8 cellular contexts compared by ENCODE assay signal in genomic region chr1:26162220-26162703, GRCh38. TPM values are rescaled to one million over a fixed set of nuclear protein-coding genes. Genes with fewer than 3 reads are reported as not detected.
DNase-seq lines count a peak whose midpoint lies in the region; ATAC-seq, FAIRE-seq and TF ChIP-seq lines count a peak whose summit lies in the region.

No MANE protein-coding gene starts in this region.

- H3K4me3 ChIP-seq in BLaER1 treated with 17β-estradiol and CSF1 and Interleukin-3, amounts not matched to agents 10 nM and 100 nM = peak overlapping the region; percentile 53 to 68 (median 60)
- peak overlapping the region; percentile 48; the same call in 1 of the 2 replicates for H3K4me3 ChIP-seq in MM.1S (ENCODE audit: low read length)
- no peak overlapping the region for H3K4me3 ChIP-seq in endocrine pancreas (ENCODE audit: control insufficient read depth, insufficient read depth, low read length)
- peak overlapping the region; percentile 50 for H3K4me3 ChIP-seq in neural progenitor cell

- peaks cover 0 to 29% (median 6%) of the 10 kb centered on the region in 11 experiments; a peak in 9 of 22 replicates for H3K27me3 ChIP-seq in BLaER1 treated with 17β-estradiol and CSF1 and Interleukin-3, amounts not matched to agents 10 nM and 100 nM
- H3K27me3 ChIP-seq in MM.1S (replicated peaks; ENCODE audit: insufficient read depth, low read length) (peaks cover 27% of the 10 kb centered on the region), endocrine pancreas (ENCODE audit: control insufficient read depth, insufficient read depth, low read length) (no peaks in the 10 kb centered on the region), neural progenitor cell (peaks cover 73% of the 10 kb centered on the region)

- H3K9ac ChIP-seq in BLaER1 treated with 17β-estradiol and CSF1 and Interleukin-3, amounts not matched to agents 10 nM and 100 nM = peak overlapping the region; percentile 62 to 87 (median 79); a peak in 21 of 22 replicates
- H3K9ac ChIP-seq in MM.1S (ENCODE audit: low read length) (no peak overlapping the region), endocrine pancreas (ENCODE audit: control insufficient read depth, insufficient read depth, low read length) (peak overlapping the region; percentile 39), neural progenitor cell (no peak overlapping the region)

- no peaks in the 10 kb centered on the region for H3K36me3 Mint-ChIP-seq in neural progenitor cell

- H3K4me1 Mint-ChIP-seq in neural progenitor cell = peaks cover 60% of the 10 kb centered on the region

- peak overlapping the region; percentile 93 to 100 (median 97) for H3K4me2 ChIP-seq in BLaER1 treated with 17β-estradiol and CSF1 and Interleukin-3, amounts not matched to agents 10 nM and 100 nM
- H3K4me2 ChIP-seq in MM.1S (ENCODE audit: low read depth, low read length) (peak overlapping the region; percentile 94), neural progenitor cell (peak overlapping the region; percentile 75)

- peak overlapping the region; percentile 80 for H3K4me3 Mint-ChIP-seq in neural progenitor cell

- no peak for ATAC-seq in HG02642 (IDR thresholded peaks at IDR 0.05; ENCODE audit: poor library complexity, unreplicated experiment)
- no peak for ATAC-seq in HG02588 (IDR thresholded peaks at IDR 0.05; ENCODE audit: unreplicated experiment)
- no peak for ATAC-seq in GM18519 (IDR thresholded peaks at IDR 0.05; ENCODE audit: low FRiP score, unreplicated experiment)

- H2AFZ ChIP-seq in MM.1S (ENCODE audit: low read length) (peak overlapping the region; percentile 44), neural progenitor cell (replicated peaks) (peak overlapping the region; percentile 98)

- H4K20me1 ChIP-seq in BLaER1 treated with 17β-estradiol and CSF1 and Interleukin-3, amounts not matched to agents 10 nM and 100 nM = no peaks in the 10 kb centered on the region
- H4K20me1 ChIP-seq in MM.1S (ENCODE audit: insufficient read depth, low read length) (no peaks in the 10 kb centered on the region), neural progenitor cell (ENCODE audit: low read depth) (no peaks in the 10 kb centered on the region)

- peak overlapping the region in 9 of 11 experiments; percentile 50 to 88 (median 83); a peak in 15 of 22 replicates for H3K27ac ChIP-seq in BLaER1 treated with 17β-estradiol and CSF1 and Interleukin-3, amounts not matched to agents 10 nM and 100 nM
- no peak overlapping the region for H3K27ac ChIP-seq in MM.1S (ENCODE audit: low read length)
- H3K27ac ChIP-seq in neural progenitor cell = no peak overlapping the region

- no peak for DNase-seq in MM.1S
- DNase-seq in neural progenitor cell (ENCODE audit: low spot score) = no peak
- DNase-seq in HTR-8/SVneo (ENCODE audit: insufficient read length, low spot score) = no peak

- H3K4me1 ChIP-seq in BLaER1 treated with 17β-estradiol and CSF1 and Interleukin-3, amounts not matched to agents 10 nM and 100 nM = peaks cover 47 to 85% (median 77%) of the 10 kb centered on the region in 10 experiments
- peaks cover 10% of the 10 kb centered on the region for H3K4me1 ChIP-seq in MM.1S (ENCODE audit: low read length)
- no peaks in the 10 kb centered on the region for H3K4me1 ChIP-seq in endocrine pancreas (ENCODE audit: control insufficient read depth, insufficient read depth, low read length)
- H3K4me1 ChIP-seq in neural progenitor cell = peaks cover 52% of the 10 kb centered on the region

- no peaks in the 10 kb centered on the region for H3K9me3 Mint-ChIP-seq in neural progenitor cell

- FAIRE-seq in HTR-8/SVneo (lab: Jason Lieb, UNC) = no peak

- TF ChIP-seq CTCF in MM.1S (IDR thresholded peaks at IDR 0.05; ENCODE audit: low read length) = no peak
- TF ChIP-seq CTCF in neural progenitor cell (IDR thresholded peaks at IDR 0.05) = no peak

- H3K9me3 ChIP-seq in BLaER1 treated with 17β-estradiol and CSF1 and Interleukin-3, amounts not matched to agents 10 nM and 100 nM (replicated peaks in 1 of 11) = no peaks in the 10 kb centered on the region
- H3K9me3 ChIP-seq in MM.1S (replicated peaks; ENCODE audit: insufficient read depth, low read length) = no peaks in the 10 kb centered on the region
- H3K9me3 ChIP-seq in endocrine pancreas (ENCODE audit: control insufficient read depth, low read length) = no peaks in the 10 kb centered on the region
- no peaks in the 10 kb centered on the region for H3K9me3 ChIP-seq in neural progenitor cell (ENCODE audit: low read depth)

- peak overlapping the region; percentile 70 for H3K27ac Mint-ChIP-seq in neural progenitor cell

- no peaks in the 10 kb centered on the region for H3F3A ChIP-seq in MM.1S (ENCODE audit: insufficient read depth, low read length)
- peaks cover 46% of the 10 kb centered on the region for H3F3A ChIP-seq in neural progenitor cell (ENCODE audit: low read depth)

- H3K27me3 Mint-ChIP-seq in neural progenitor cell (ENCODE audit: insufficient read depth, low read depth) = peaks cover 38% of the 10 kb centered on the region

- no peaks in the 10 kb centered on the region for H3K79me2 ChIP-seq in MM.1S (ENCODE audit: low read length)
- H3K79me2 ChIP-seq in neural progenitor cell (ENCODE audit: low read depth) = no peaks in the 10 kb centered on the region

- no peaks in the 10 kb centered on the region for H3K9me2 ChIP-seq in MM.1S (replicated peaks; ENCODE audit: insufficient read depth, low read length)

- no peaks in the 10 kb centered on the region for H3K36me3 ChIP-seq in BLaER1 treated with 17β-estradiol and CSF1 and Interleukin-3, amounts not matched to agents 10 nM and 100 nM
- H3K36me3 ChIP-seq in MM.1S (replicated peaks; ENCODE audit: insufficient read depth, low read length) = no peaks in the 10 kb centered on the region
- no peaks in the 10 kb centered on the region for H3K36me3 ChIP-seq in endocrine pancreas (ENCODE audit: control insufficient read depth, insufficient read depth, low read length)
- H3K36me3 ChIP-seq in neural progenitor cell = no peaks in the 10 kb centered on the region

RNA-seq across cellular contexts. Expression of gene FAM110D, which starts 3.4 kb away (rescaled TPM):
- total RNA-seq in neural progenitor cell (ENCODE audit: low replicate concordance) = 0.28 and 0.50 TPM in 2 replicates

RNA-seq across cellular contexts. Expression of gene C1orf232, which starts 6.5 kb away (rescaled TPM):
- total RNA-seq in neural progenitor cell (ENCODE audit: low replicate concordance) = not detected in 2 replicates

RNA-seq across cellular contexts. Expression of gene ZNF593, which starts 7.4 kb away (rescaled TPM):
- total RNA-seq in neural progenitor cell (ENCODE audit: low replicate concordance) = 3.3 and 13.3 TPM in 2 replicates

RNA-seq across cellular contexts. Expression of gene ZNF593OS, which starts 9.4 kb away (rescaled TPM):
- total RNA-seq in neural progenitor cell (ENCODE audit: low replicate concordance) = 0.67 and 2.1 TPM in 2 replicates

RNA-seq across cellular contexts. Expression of gene CNKSR1, which starts 15.0 kb away (rescaled TPM):
- 7.8 and 13.0 TPM in 2 replicates for total RNA-seq in neural progenitor cell (ENCODE audit: low replicate concordance)

Comparison
In these comparisons a context has a peak if more than half of its experiments do, and no peak if none do; other contexts are left out.
1. H3K27ac ChIP-seq: peak in BLaER1 treated with 17β-estradiol and CSF1 and Interleukin-3, amounts not matched to agents 10 nM and 100 nM (9 of 11); none in MM.1S (single experiment) and neural progenitor cell (single experiment).
2. H3K9ac ChIP-seq: peak in BLaER1 treated with 17β-estradiol and CSF1 and Interleukin-3, amounts not matched to agents 10 nM and 100 nM (11 of 11) and endocrine pancreas (single experiment); none in MM.1S (single experiment) and neural progenitor cell (single experiment).
3. Peak in every context shown above with its lines, with median percentiles within 50 percentile points of each other: H3K4me2 ChIP-seq.